ENCODE assay signal across 1 cellular context in genomic region chr17:45977976-45978626, GRCh38.
A peak's percentile ranks its signal among the peaks of the same experiment; 100 is the strongest.
TF ChIP-seq lines count a peak whose summit lies in the region.

No MANE protein-coding gene starts in this region.

TF ChIP-seq in K562, 482 proteins besides CTCF, POLR2A, EP300 and RAD21 (continued from another document and continues in another):
- no peak for TF ChIP-seq ETS2 (tag; IDR thresholded peaks at IDR 0.05; ENCODE audit: borderline replicate concordance, poor library complexity, severe bottlenecking)
- TF ChIP-seq ZNF586 (CRISPR knock-in tag; conservative IDR thresholded peaks at IDR 0.05) = no peak
- TF ChIP-seq PHF8 (IDR thresholded peaks at IDR 0.05; ENCODE audit: borderline replicate concordance, low read length) = no peak
- no peak for TF ChIP-seq EZH2 (IDR thresholded peaks at IDR 0.05; ENCODE audit: borderline replicate concordance, low read depth, low read length)
- TF ChIP-seq ZNF133 (CRISPR knock-in tag; IDR thresholded peaks at IDR 0.05) = no peak
- TF ChIP-seq ZNF24 (IDR thresholded peaks at IDR 0.05) = no peak
- no peak for TF ChIP-seq NELFE (IDR thresholded peaks at IDR 0.05; ENCODE audit: insufficient read depth, insufficient read length)
- TF ChIP-seq ZNF282 (CRISPR knock-in tag; IDR thresholded peaks at IDR 0.05) = no peak
- TF ChIP-seq PURB (CRISPR knock-in tag; IDR thresholded peaks at IDR 0.05; ENCODE audit: low read depth) = no peak
- TF ChIP-seq TBL1XR1 (IDR thresholded peaks at IDR 0.05; ENCODE audit: low read length in 2 of 2) = no peak
- no peak for TF ChIP-seq NR4A1 (CRISPR knock-in tag; IDR thresholded peaks at IDR 0.05)
- TF ChIP-seq NR4A1 (tag; IDR thresholded peaks at IDR 0.05) = no peak
- no peak for TF ChIP-seq MCM7 (IDR thresholded peaks at IDR 0.05)
- no peak for TF ChIP-seq NR2C2 (CRISPR knock-in tag; IDR thresholded peaks at IDR 0.05)
- TF ChIP-seq NR2C2 (tag; IDR thresholded peaks at IDR 0.05) = no peak
- no peak for TF ChIP-seq ZNF551 (CRISPR knock-in tag; IDR thresholded peaks at IDR 0.05)
- no peak for TF ChIP-seq HOMEZ (CRISPR knock-in tag; IDR thresholded peaks at IDR 0.05)
- no peak for TF ChIP-seq IRF1 (CRISPR knock-in tag; IDR thresholded peaks at IDR 0.05; ENCODE audit: borderline replicate concordance)
- peak; percentile 96 for TF ChIP-seq RAD51 (IDR thresholded peaks at IDR 0.05; ENCODE audit: borderline replicate concordance, low read depth)
- TF ChIP-seq BHLHE40 (IDR thresholded peaks at IDR 0.05; ENCODE audit: low read length) = peak; percentile 64
- TF ChIP-seq, protein P1, sequence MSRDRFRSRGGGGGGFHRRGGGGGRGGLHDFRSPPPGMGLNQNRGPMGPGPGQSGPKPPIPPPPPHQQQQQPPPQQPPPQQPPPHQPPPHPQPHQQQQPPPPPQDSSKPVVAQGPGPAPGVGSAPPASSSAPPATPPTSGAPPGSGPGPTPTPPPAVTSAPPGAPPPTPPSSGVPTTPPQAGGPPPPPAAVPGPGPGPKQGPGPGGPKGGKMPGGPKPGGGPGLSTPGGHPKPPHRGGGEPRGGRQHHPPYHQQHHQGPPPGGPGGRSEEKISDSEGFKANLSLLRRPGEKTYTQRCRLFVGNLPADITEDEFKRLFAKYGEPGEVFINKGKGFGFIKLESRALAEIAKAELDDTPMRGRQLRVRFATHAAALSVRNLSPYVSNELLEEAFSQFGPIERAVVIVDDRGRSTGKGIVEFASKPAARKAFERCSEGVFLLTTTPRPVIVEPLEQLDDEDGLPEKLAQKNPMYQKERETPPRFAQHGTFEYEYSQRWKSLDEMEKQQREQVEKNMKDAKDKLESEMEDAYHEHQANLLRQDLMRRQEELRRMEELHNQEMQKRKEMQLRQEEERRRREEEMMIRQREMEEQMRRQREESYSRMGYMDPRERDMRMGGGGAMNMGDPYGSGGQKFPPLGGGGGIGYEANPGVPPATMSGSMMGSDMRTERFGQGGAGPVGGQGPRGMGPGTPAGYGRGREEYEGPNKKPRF (IDR thresholded peaks at IDR 0.05; ENCODE audit: low read depth, low read length) = no peak
- no peak for TF ChIP-seq PHF20 (IDR thresholded peaks at IDR 0.05; ENCODE audit: partially characterized antibody)
- TF ChIP-seq YY1 (IDR thresholded peaks at IDR 0.05; ENCODE audit: borderline replicate concordance in 1 of 3, control insufficient read depth in 1 of 3, extremely low read depth in 1 of 3, insufficient read depth in 3 of 3, insufficient read length in 1 of 3, insufficient replicate concordance in 2 of 3, low read depth in 1 of 3, low read length in 2 of 3) = no peak
- TF ChIP-seq NCOA4 (IDR thresholded peaks at IDR 0.05; ENCODE audit: partially characterized antibody) = no peak
- TF ChIP-seq ZZZ3 (IDR thresholded peaks at IDR 0.05) = no peak
- TF ChIP-seq, protein P2, sequence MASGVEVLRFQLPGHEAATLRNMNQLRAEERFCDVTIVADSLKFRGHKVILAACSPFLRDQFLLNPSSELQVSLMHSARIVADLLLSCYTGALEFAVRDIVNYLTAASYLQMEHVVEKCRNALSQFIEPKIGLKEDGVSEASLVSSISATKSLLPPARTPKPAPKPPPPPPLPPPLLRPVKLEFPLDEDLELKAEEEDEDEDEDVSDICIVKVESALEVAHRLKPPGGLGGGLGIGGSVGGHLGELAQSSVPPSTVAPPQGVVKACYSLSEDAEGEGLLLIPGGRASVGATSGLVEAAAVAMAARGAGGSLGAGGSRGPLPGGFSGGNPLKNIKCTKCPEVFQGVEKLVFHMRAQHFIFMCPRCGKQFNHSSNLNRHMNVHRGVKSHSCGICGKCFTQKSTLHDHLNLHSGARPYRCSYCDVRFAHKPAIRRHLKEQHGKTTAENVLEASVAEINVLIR (CRISPR knock-in tag; IDR thresholded peaks at IDR 0.05) = no peak
- TF ChIP-seq ZBTB49 (CRISPR knock-in tag; IDR thresholded peaks at IDR 0.05; ENCODE audit: borderline replicate concordance) = no peak
- no peak for TF ChIP-seq ZBTB7A (IDR thresholded peaks at IDR 0.05; ENCODE audit: borderline replicate concordance, control insufficient read depth, low read depth, low read length)
- 0 out of 2 replicates have a peak, but pooled peaks have one; percentile 13 for TF ChIP-seq ARID1B (IDR thresholded peaks at IDR 0.05)
- TF ChIP-seq SPI1 (IDR thresholded peaks at IDR 0.05; ENCODE audit: borderline replicate concordance, low read depth, low read length) = no peak
- no peak for TF ChIP-seq HNRNPLL (IDR thresholded peaks at IDR 0.05; ENCODE audit: low read depth, low read length, poor library complexity, severe bottlenecking)
- TF ChIP-seq, protein P3, sequence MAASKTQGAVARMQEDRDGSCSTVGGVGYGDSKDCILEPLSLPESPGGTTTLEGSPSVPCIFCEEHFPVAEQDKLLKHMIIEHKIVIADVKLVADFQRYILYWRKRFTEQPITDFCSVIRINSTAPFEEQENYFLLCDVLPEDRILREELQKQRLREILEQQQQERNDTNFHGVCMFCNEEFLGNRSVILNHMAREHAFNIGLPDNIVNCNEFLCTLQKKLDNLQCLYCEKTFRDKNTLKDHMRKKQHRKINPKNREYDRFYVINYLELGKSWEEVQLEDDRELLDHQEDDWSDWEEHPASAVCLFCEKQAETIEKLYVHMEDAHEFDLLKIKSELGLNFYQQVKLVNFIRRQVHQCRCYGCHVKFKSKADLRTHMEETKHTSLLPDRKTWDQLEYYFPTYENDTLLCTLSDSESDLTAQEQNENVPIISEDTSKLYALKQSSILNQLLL (CRISPR knock-in tag; IDR thresholded peaks at IDR 0.05; ENCODE audit: borderline replicate concordance) = no peak
- TF ChIP-seq RNF2 (IDR thresholded peaks at IDR 0.05) = no peak
- TF ChIP-seq ARID3A (IDR thresholded peaks at IDR 0.05; ENCODE audit: borderline replicate concordance, low read depth, low read length) = no peak
- TF ChIP-seq ZNF316 (IDR thresholded peaks at IDR 0.05) = 0 out of 2 replicates have a peak, but pooled peaks have one; percentile 2
- no peak for TF ChIP-seq KDM4B (IDR thresholded peaks at IDR 0.05; ENCODE audit: borderline replicate concordance in 2 of 2, low read depth in 1 of 2)
- TF ChIP-seq ZNF780A (CRISPR knock-in tag; IDR thresholded peaks at IDR 0.05) = no peak
- no peak for TF ChIP-seq ZNF124 (CRISPR knock-in tag; IDR thresholded peaks at IDR 0.05)
- no peak for TF ChIP-seq JUN (IDR thresholded peaks at IDR 0.05; ENCODE audit: borderline replicate concordance, low read depth, low read length)
- no peak for TF ChIP-seq JUN (CRISPR knock-in tag; IDR thresholded peaks at IDR 0.05; ENCODE audit: borderline replicate concordance)
- no peak for TF ChIP-seq TAF7 (tag; IDR thresholded peaks at IDR 0.05)
- TF ChIP-seq SIN3B (IDR thresholded peaks at IDR 0.05; ENCODE audit: low read depth) = no peak
- no peak for TF ChIP-seq CTBP1 (IDR thresholded peaks at IDR 0.05; ENCODE audit: borderline replicate concordance)
- TF ChIP-seq JUNB (CRISPR knock-in tag; conservative IDR thresholded peaks at IDR 0.05) = no peak
- peak; percentile 75 for TF ChIP-seq USF1 (CRISPR knock-in tag; IDR thresholded peaks at IDR 0.05)
- TF ChIP-seq ZNF354B (CRISPR knock-in tag; IDR thresholded peaks at IDR 0.05) = no peak
- TF ChIP-seq, protein P4, sequence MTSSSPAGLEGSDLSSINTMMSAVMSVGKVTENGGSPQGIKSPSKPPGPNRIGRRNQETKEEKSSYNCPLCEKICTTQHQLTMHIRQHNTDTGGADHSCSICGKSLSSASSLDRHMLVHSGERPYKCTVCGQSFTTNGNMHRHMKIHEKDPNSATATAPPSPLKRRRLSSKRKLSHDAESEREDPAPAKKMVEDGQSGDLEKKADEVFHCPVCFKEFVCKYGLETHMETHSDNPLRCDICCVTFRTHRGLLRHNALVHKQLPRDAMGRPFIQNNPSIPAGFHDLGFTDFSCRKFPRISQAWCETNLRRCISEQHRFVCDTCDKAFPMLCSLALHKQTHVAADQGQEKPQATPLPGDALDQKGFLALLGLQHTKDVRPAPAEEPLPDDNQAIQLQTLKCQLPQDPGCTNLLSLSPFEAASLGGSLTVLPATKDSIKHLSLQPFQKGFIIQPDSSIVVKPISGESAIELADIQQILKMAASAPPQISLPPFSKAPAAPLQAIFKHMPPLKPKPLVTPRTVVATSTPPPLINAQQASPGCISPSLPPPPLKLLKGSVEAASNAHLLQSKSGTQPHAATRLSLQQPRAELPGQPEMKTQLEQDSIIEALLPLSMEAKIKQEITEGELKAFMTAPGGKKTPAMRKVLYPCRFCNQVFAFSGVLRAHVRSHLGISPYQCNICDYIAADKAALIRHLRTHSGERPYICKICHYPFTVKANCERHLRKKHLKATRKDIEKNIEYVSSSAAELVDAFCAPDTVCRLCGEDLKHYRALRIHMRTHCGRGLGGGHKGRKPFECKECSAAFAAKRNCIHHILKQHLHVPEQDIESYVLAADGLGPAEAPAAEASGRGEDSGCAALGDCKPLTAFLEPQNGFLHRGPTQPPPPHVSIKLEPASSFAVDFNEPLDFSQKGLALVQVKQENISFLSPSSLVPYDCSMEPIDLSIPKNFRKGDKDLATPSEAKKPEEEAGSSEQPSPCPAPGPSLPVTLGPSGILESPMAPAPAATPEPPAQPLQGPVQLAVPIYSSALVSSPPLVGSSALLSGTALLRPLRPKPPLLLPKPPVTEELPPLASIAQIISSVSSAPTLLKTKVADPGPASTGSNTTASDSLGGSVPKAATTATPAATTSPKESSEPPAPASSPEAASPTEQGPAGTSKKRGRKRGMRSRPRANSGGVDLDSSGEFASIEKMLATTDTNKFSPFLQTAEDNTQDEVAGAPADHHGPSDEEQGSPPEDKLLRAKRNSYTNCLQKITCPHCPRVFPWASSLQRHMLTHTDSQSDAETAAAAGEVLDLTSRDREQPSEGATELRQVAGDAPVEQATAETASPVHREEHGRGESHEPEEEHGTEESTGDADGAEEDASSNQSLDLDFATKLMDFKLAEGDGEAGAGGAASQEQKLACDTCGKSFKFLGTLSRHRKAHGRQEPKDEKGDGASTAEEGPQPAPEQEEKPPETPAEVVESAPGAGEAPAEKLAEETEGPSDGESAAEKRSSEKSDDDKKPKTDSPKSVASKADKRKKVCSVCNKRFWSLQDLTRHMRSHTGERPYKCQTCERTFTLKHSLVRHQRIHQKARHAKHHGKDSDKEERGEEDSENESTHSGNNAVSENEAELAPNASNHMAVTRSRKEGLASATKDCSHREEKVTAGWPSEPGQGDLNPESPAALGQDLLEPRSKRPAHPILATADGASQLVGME (CRISPR knock-in tag; IDR thresholded peaks at IDR 0.05) = no peak
